8 cellular contexts compared by ENCODE assay signal in genomic region chr19:43934055-43934984, GRCh38. TPM values are rescaled to one million over a fixed set of nuclear protein-coding genes. Genes with fewer than 3 reads are reported as not detected.
A peak's percentile ranks its signal among the peaks of the same experiment; 100 is the strongest.
DNase-seq lines count a peak whose midpoint lies in the region; ATAC-seq, FAIRE-seq and TF ChIP-seq lines count a peak whose summit lies in the region.

No MANE protein-coding gene starts in this region.

- no peak for ATAC-seq in activated B cell treated with CpG ODN at 0.5 μM for 24 hours (ENCODE audit: low read depth)
- ATAC-seq in gastrocnemius medialis = no peak
- no peak for ATAC-seq in GM19452 (IDR thresholded peaks at IDR 0.05; ENCODE audit: unreplicated experiment)

- H3K36me3 ChIP-seq in A673 (ENCODE audit: insufficient read depth, low read length, poor library complexity, severe bottlenecking) (peaks cover 27% of the 10 kb centered on the region), GM23248 (ENCODE audit: low read depth) (peaks cover 22% of the 10 kb centered on the region), gastrocnemius medialis (peaks cover 8 to 42% of the 10 kb centered on the region in 2 donors)

- TSS peak; percentile 66 for BruUV-seq in A673 (replicated peaks; lab: Mats Ljungman, UMichigan)

- TF ChIP-seq CTCF in A673 (conservative IDR thresholded peaks at IDR 0.05; ENCODE audit: low read depth, low read length) (no peak), activated B cell treated with CpG ODN at 0.5 μM for 24 hours (IDR thresholded peaks at IDR 0.05) (no peak), glutamatergic neuron (IDR thresholded peaks at IDR 0.05; ENCODE audit: partially characterized antibody, unreplicated experiment) (no peak), gastrocnemius medialis (IDR thresholded peaks at IDR 0.05 in 4 of 5, conservative IDR thresholded peaks at IDR 0.05 in 1 of 5) (no peak), D721Med (IDR thresholded peaks at IDR 0.05; ENCODE audit: insufficient read depth, missing control alignments) (no peak)

- peaks cover 22% of the 10 kb centered on the region for H3K4me1 Mint-ChIP-seq in activated B cell treated with CpG ODN at 0.5 μM for 24 hours
- H3K4me1 Mint-ChIP-seq in glutamatergic neuron (ENCODE audit: low read depth, unreplicated experiment) = peaks cover 5% of the 10 kb centered on the region

- DNase-seq in A673 (ENCODE audit: low spot score) (peak; percentile 6), GM23248 (peak; percentile 39), activated B cell treated with CpG ODN at 0.5 μM for 24 hours (no peak), glutamatergic neuron (no peak), gastrocnemius medialis (no peak), D721Med (ENCODE audit: insufficient read length, low spot score) (no peak)
- DNase-seq in stimulated activated naive CD4-positive, alpha-beta T cell (lab: John Stamatoyannopoulos, UW) = no peak

- H3K27me3 Mint-ChIP-seq in activated B cell treated with CpG ODN at 0.5 μM for 24 hours = no peaks in the 10 kb centered on the region
- no peaks in the 10 kb centered on the region for H3K27me3 Mint-ChIP-seq in glutamatergic neuron (ENCODE audit: unreplicated experiment)

- H3K9me3 ChIP-seq in A673 (ENCODE audit: low read depth, low read length, poor library complexity, severe bottlenecking) (peaks cover 8% of the 10 kb centered on the region), GM23248 (ENCODE audit: low read depth) (no peaks in the 10 kb centered on the region), gastrocnemius medialis (no peaks in the 10 kb centered on the region)

- peak overlapping the region; percentile 93 for H2AFZ ChIP-seq in GM23248

- peaks cover 42% of the 10 kb centered on the region for H3K36me3 Mint-ChIP-seq in activated B cell treated with CpG ODN at 0.5 μM for 24 hours (ENCODE audit: low read depth)
- H3K36me3 Mint-ChIP-seq in glutamatergic neuron (ENCODE audit: unreplicated experiment) = peaks cover 3% of the 10 kb centered on the region

- CTCF ChIA-PET in A673 (lab: Charles Lee) (interaction anchor here (0.6 kb wide), 1 partner anchor 125 kb away, joined by 3 read pairs; no protein-coding TSS in a partner anchor), activated B cell treated with CpG ODN at 0.5 μM for 24 hours (lab: Charles Lee) (no interaction called here)

- in situ Hi-C loops in GM23248 (cut with MboI) = no loop called here
- in situ Hi-C loops in gastrocnemius medialis (cut with MboI; ENCODE audit: low sequenced_read_pairs in 4 of 4) = no loop called here

- H3K27ac Mint-ChIP-seq in activated B cell treated with CpG ODN at 0.5 μM for 24 hours (peak overlapping the region; percentile 89), glutamatergic neuron (ENCODE audit: unreplicated experiment) (peak overlapping the region; percentile 17)

- POLR2A ChIA-PET in A673 (lab: Charles Lee; ENCODE audit: low non-redundant PET) = interaction anchor here (1.0 kb wide), 1 partner anchor 30 kb away, joined by 4 read pairs; no protein-coding TSS in a partner anchor
- POLR2A ChIA-PET in activated B cell treated with CpG ODN at 0.5 μM for 24 hours (lab: Charles Lee) = interaction anchor here (0.6 to 2.1 kb wide), 13 partner anchors 17 to 566 kb away, joined by 3 to 15 read pairs (median 4); partner anchors contain the start of genes PHLDB3, ZNF180, ZNF221 and ZNF224

- H3K9me3 Mint-ChIP-seq in activated B cell treated with CpG ODN at 0.5 μM for 24 hours = peaks cover 4% of the 10 kb centered on the region
- peaks cover 2% of the 10 kb centered on the region for H3K9me3 Mint-ChIP-seq in glutamatergic neuron (ENCODE audit: unreplicated experiment)

- peaks cover 31% of the 10 kb centered on the region for H3K79me2 ChIP-seq in GM23248 (ENCODE audit: insufficient read depth)

- H3K9me2 ChIP-seq in GM23248 (ENCODE audit: insufficient read depth) = no peaks in the 10 kb centered on the region

- H3K27ac ChIP-seq in A673 (ENCODE audit: low read depth, low read length, poor library complexity, severe bottlenecking) (peak overlapping the region; percentile 81), GM23248 (peak overlapping the region; percentile 60), gastrocnemius medialis (peak overlapping the region; percentile 71 to 87 (median 77))

- H3K9ac ChIP-seq in GM23248 = peak overlapping the region; percentile 78

- no peak for FAIRE-seq in D721Med (lab: Jason Lieb, UNC)

- intact Hi-C loops in A673 (cut with micrococcal nuclease; ENCODE audit: unreplicated experiment) = no loop called here
- intact Hi-C loops in activated B cell treated with CpG ODN at 0.5 μM for 24 hours (cut with micrococcal nuclease) = loop anchor here (2.0 to 10.0 kb wide), 3 partner anchors 160 to 514 kb away; partner anchors contain the start of genes ZNF224, ZNF227 and ZNF229
- intact Hi-C loops in gastrocnemius medialis (cut with DNase I; ENCODE audit: low total_unique reads) = loop anchor here (2.0 to 10.0 kb wide), 3 partner anchors 138 to 420 kb away; partner anchors contain the start of genes ZNF112 and ZNF284

- H3K27me3 ChIP-seq in A673 (replicated peaks; ENCODE audit: insufficient read depth, low read depth, low read length, poor library complexity) (no peaks in the 10 kb centered on the region), GM23248 (replicated peaks; ENCODE audit: insufficient read depth) (no peaks in the 10 kb centered on the region), gastrocnemius medialis (no peaks in the 10 kb centered on the region)

- 16% methylated on average over 15 of the region's 15 CpGs for WGBS in GM23248 (ENCODE audit: low coverage in 1 of 2, low lambda C conversion rate in 2 of 2, missing lambda C conversion rate in 2 of 2), 2 experiments

- peak overlapping the region; percentile 95 for H3K4me2 ChIP-seq in GM23248 (ENCODE audit: unreplicated experiment)

- TF ChIP-seq POLR2A in gastrocnemius medialis (IDR thresholded peaks at IDR 0.05) = no peak

- H3K4me3 ChIP-seq in A673 (ENCODE audit: low read depth, low read length, poor library complexity, severe bottlenecking) = peak overlapping the region; percentile 74
- H3K4me3 ChIP-seq in GM23248 = peak overlapping the region; percentile 84
- H3K4me3 ChIP-seq in gastrocnemius medialis = peak overlapping the region; percentile 52 to 78 (median 68)

- H3F3A ChIP-seq in GM23248 (ENCODE audit: insufficient read depth) = peaks cover 11% of the 10 kb centered on the region

- peak overlapping the region; percentile 93 for H3K4me3 Mint-ChIP-seq in activated B cell treated with CpG ODN at 0.5 μM for 24 hours
- H3K4me3 Mint-ChIP-seq in glutamatergic neuron (ENCODE audit: unreplicated experiment) = peak overlapping the region; percentile 95

- H4K20me1 ChIP-seq in GM23248 (ENCODE audit: insufficient read depth) = no peaks in the 10 kb centered on the region

- H3K4me1 ChIP-seq in A673 (ENCODE audit: insufficient read depth, low read length, poor library complexity, severe bottlenecking) (peaks cover 5% of the 10 kb centered on the region), GM23248 (ENCODE audit: insufficient read depth) (peaks cover 9% of the 10 kb centered on the region; the same call in 1 of the 2 replicates), gastrocnemius medialis (peaks cover 14 to 17% of the 10 kb centered on the region in 2 donors)

RNA-seq across cellular contexts. Expression of gene ZNF45, which starts 0.8 kb away (rescaled TPM):
- total RNA-seq in A673 (2021) (22.1 and 22.8 TPM in 2 replicates), activated B cell treated with CpG ODN at 0.5 μM for 24 hours (17.2 and 19.1 TPM in 2 replicates), glutamatergic neuron (ENCODE audit: unreplicated experiment) (12.1 TPM), gastrocnemius medialis (1 to 10 TPM; 2.8 to 7.7 (median 4.0) TPM)
- total RNA-seq in GM23248 (2014; rRNA removed; shearing (Covaris generic)) = 8.9 and 13.0 TPM in 2 replicates
- 7.7 and 8.5 TPM in 2 replicates for polyA plus RNA-seq in GM23248 (2016; fragmentation: Nextera tagmentation; extraction: Ambion mirVana)

RNA-seq across cellular contexts. Expression of gene ZNF221, which starts 16.7 kb away (rescaled TPM):
- 4.8 and 6.1 TPM in 2 replicates for total RNA-seq in A673 (2021)
- total RNA-seq in GM23248 (2014; rRNA removed; shearing (Covaris generic)) = 3.8 and 7.8 TPM in 2 replicates
- 1.6 and 1.9 TPM in 2 replicates for polyA plus RNA-seq in GM23248 (2016; fragmentation: Nextera tagmentation; extraction: Ambion mirVana)
- 2.6 TPM in 2 replicates for total RNA-seq in activated B cell treated with CpG ODN at 0.5 μM for 24 hours
- 16.1 TPM for total RNA-seq in glutamatergic neuron (ENCODE audit: unreplicated experiment)
- 10 to 100 TPM in 1 of 4 donors, 1 to 10 TPM in 1, under 1 TPM in 2; 0.76 to 15.3 (median 0.96) TPM for total RNA-seq in gastrocnemius medialis

RNA-seq across cellular contexts. Expression of gene ZNF155, which starts 49.7 kb away (rescaled TPM):
- total RNA-seq in A673 (2021) (7.3 and 8.0 TPM in 2 replicates), activated B cell treated with CpG ODN at 0.5 μM for 24 hours (7.0 and 9.4 TPM in 2 replicates), glutamatergic neuron (ENCODE audit: unreplicated experiment) (12.3 TPM), gastrocnemius medialis (1 to 10 TPM in 3 of 4 donors, under 1 TPM in 1; 0.97 to 2.0 (median 1.6) TPM)
- 6.8 and 13.7 TPM in 2 replicates for total RNA-seq in GM23248 (2014; rRNA removed; shearing (Covaris generic))
- 4.0 and 5.2 TPM in 2 replicates for polyA plus RNA-seq in GM23248 (2016; fragmentation: Nextera tagmentation; extraction: Ambion mirVana)

RNA-seq across cellular contexts. Expression of gene ZNF404, which starts 50.6 kb away (rescaled TPM):
- 0.73 and 1.6 TPM in 2 replicates for total RNA-seq in A673 (2021)
- 4.2 and 4.5 TPM in 2 replicates for total RNA-seq in GM23248 (2014; rRNA removed; shearing (Covaris generic))
- 4.2 and 6.0 TPM in 2 replicates for polyA plus RNA-seq in GM23248 (2016; fragmentation: Nextera tagmentation; extraction: Ambion mirVana)
- total RNA-seq in activated B cell treated with CpG ODN at 0.5 μM for 24 hours = 1.7 and 1.9 TPM in 2 replicates
- total RNA-seq in glutamatergic neuron (ENCODE audit: unreplicated experiment) = 3.0 TPM
- under 1 TPM; 0.29 to 0.87 (median 0.49) TPM for total RNA-seq in gastrocnemius medialis

Comparison
In these comparisons a context has a peak if more than half of its experiments do, and no peak if none do; other contexts are left out.
1. DNase-seq: peak in A673 (single experiment) and GM23248 (single experiment); none in activated B cell treated with CpG ODN at 0.5 μM for 24 hours (single experiment), glutamatergic neuron (single experiment), gastrocnemius medialis (0 of 2), D721Med (single experiment) and stimulated activated naive CD4-positive, alpha-beta T cell (0 of 6).
2. Peak in every context shown above with its lines, with median percentiles within 50 percentile points of each other: H3K27ac ChIP-seq and H3K4me3 ChIP-seq.